ENCODE assay signal across 15 cellular contexts in the genomic region with DNA sequence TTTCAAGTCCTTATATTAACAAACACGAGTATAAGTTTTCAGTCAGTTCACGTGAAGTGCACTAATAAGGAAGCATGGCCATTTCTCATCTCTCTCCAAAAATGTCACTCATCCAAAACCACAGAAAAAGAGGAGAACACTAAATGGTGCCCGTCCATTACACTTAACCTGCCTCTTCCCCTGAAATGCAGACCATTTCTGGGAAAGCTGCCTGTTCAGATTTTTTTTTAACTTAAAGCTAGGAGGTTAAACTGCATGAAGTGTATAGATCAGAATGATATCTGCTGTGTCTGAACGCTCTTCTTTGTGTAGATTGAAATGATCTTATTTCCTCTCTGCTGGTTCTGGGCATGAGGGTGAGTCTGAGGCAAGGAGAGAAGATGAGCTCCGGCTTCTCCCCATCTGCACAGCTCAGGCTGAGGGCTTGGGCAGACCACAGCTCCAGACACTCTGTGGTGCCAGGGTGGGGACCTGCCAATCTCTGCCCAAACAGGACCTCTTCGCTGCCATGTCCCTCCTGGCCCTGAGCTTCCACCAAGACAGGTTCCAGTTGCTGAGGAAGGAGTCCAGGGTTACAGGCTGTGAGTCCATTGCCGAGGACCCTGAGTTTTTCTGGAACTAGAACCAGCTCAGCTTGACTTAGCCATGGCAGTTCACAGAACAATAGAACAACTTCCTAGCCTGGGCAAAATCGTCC.
DNase-seq lines count a peak whose midpoint lies in the region; ATAC-seq, FAIRE-seq and TF ChIP-seq lines count a peak whose summit lies in the region.
"Had no signal": no experiment of that assay in that cellular context is flagged by ENCODE, and none has a peak within 500 bp of the region (broad histone marks: within the 10 kb centered on the region; RNA-seq: fewer than 3 reads in every experiment).

No MANE protein-coding gene starts in this region.

- no TSS peak for BruUV-seq in HepG2 (replicated peaks; lab: Mats Ljungman, UMichigan)

- CTCF ChIA-PET in HepG2 (lab: Yijun Ruan, JAX; ENCODE audit: low intra/inter-chr PET ratio, low total read pairs): no interaction called here
- CTCF ChIA-PET in activated naive CD4-positive, alpha-beta T cell treated with anti-CD3 and anti-CD28 coated beads for 36 hours (lab: Charles Lee): interaction anchor here (0.7 kb wide), 1 partner anchor 801 kb away, joined by 3 read pairs; no protein-coding TSS in a partner anchor

- H3K27ac Mint-ChIP-seq in activated naive CD4-positive, alpha-beta T cell treated with anti-CD3 and anti-CD28 coated beads for 36 hours: no peak overlapping the region
- H3K27ac Mint-ChIP-seq: stimulated activated naive CD8-positive, alpha-beta T cell treated with anti-CD3 and anti-CD28 coated beads, Interleukin-15, Interleukin-2, amounts not matched to agents 100 ng/mL and 50 ng/mL, for 24 hours had no signal

- peaks cover 18% of the 10 kb centered on the region for H3K4me1 Mint-ChIP-seq in activated naive CD4-positive, alpha-beta T cell treated with anti-CD3 and anti-CD28 coated beads for 36 hours (ENCODE audit: low read depth)

- H2AFZ ChIP-seq in HepG2 (ENCODE audit: low read length) (no peak overlapping the region), osteoblast (ENCODE audit: low read length) (no peak overlapping the region)
- H2AFZ ChIP-seq: neural progenitor cell had no signal

- no peak overlapping the region for H3K27ac ChIP-seq in HepG2 (ENCODE audit: extremely low read length, insufficient read depth, low read length)
- H3K27ac ChIP-seq in right lobe of liver: peak overlapping the region in 1 of 3 donors; percentile 37
- peak overlapping the region; percentile 17 for H3K27ac ChIP-seq in duodenal mucosa (ENCODE audit: low read depth, low read length)
- no peak overlapping the region for H3K27ac ChIP-seq in osteoblast (ENCODE audit: low read depth, low read length)
- H3K27ac ChIP-seq: neural progenitor cell had no signal

- in situ Hi-C loops in HepG2 (cut with HindIII; ENCODE audit: extremely low pct_ligation_motif_present, low pct_unique_long_range_greater_than_20kb): no loop called here

- H3K36me3 Mint-ChIP-seq in activated naive CD4-positive, alpha-beta T cell treated with anti-CD3 and anti-CD28 coated beads for 36 hours (ENCODE audit: low read depth): no peaks in the 10 kb centered on the region
- H3K36me3 Mint-ChIP-seq: neural progenitor cell had no signal

- 85% methylated on average over 8 of the region's 8 CpGs for WGBS in HepG2 (ENCODE audit: low lambda C conversion rate)
- 37% methylated on average over 5 of the region's 8 CpGs for WGBS in right lobe of liver (ENCODE audit: insufficient coverage, low coverage, low lambda C conversion rate, missing lambda C conversion rate)

- no peak for FAIRE-seq in HepG2 (lab: Jason Lieb, UNC)
- FAIRE-seq: G401.6, islet of Langerhans had no signal

- no peak overlapping the region for H3K9ac ChIP-seq in HepG2 (ENCODE audit: insufficient read depth, low read depth, low read length)
- no peak overlapping the region for H3K9ac ChIP-seq in duodenal mucosa (ENCODE audit: low read depth in 1 of 2, low read length in 2 of 2)
- H3K9ac ChIP-seq: neural progenitor cell had no signal

- TF ChIP-seq RAD21 in HepG2 (CRISPR knock-in tag; IDR thresholded peaks at IDR 0.05): no peak

- H3K27me3 ChIP-seq in HepG2 (ENCODE audit: control insufficient read depth in 1 of 2, insufficient read depth in 2 of 2, low read length in 2 of 2) (no peaks in the 10 kb centered on the region), right lobe of liver (no peaks in the 10 kb centered on the region), duodenal mucosa (ENCODE audit: control insufficient read depth in 1 of 2, insufficient read depth in 2 of 2, low read length in 2 of 2) (no peaks in the 10 kb centered on the region), osteoblast (ENCODE audit: insufficient read depth, low read length) (no peaks in the 10 kb centered on the region)
- H3K27me3 ChIP-seq: body of pancreas, neural progenitor cell had no signal

- no peaks in the 10 kb centered on the region for H3K27me3 Mint-ChIP-seq in activated naive CD4-positive, alpha-beta T cell treated with anti-CD3 and anti-CD28 coated beads for 36 hours (ENCODE audit: low read depth)
- H3K27me3 Mint-ChIP-seq: stimulated activated naive CD8-positive, alpha-beta T cell treated with anti-CD3 and anti-CD28 coated beads, Interleukin-15, Interleukin-2, amounts not matched to agents 100 ng/mL and 50 ng/mL, for 24 hours had no signal

- no peak overlapping the region for H3K4me3 ChIP-seq in HepG2 (replicated peaks in 1 of 3; ENCODE audit: insufficient read depth in 1 of 3, low read depth in 2 of 3, low read length in 3 of 3)
- H3K4me3 ChIP-seq in right lobe of liver: no peak overlapping the region
- no peak overlapping the region for H3K4me3 ChIP-seq in duodenal mucosa (ENCODE audit: low read depth in 1 of 2, low read length in 2 of 2)
- H3K4me3 ChIP-seq in osteoblast (ENCODE audit: insufficient read depth, low read length): no peak overlapping the region
- H3K4me3 ChIP-seq: body of pancreas, neural progenitor cell had no signal

- DNase-seq in HepG2 (ENCODE audit: low spot score) (no peak), right lobe of liver (no peak), osteoblast (ENCODE audit: insufficient read length, low spot score, missing footprints) (peak; percentile 36), COLO829 (ENCODE audit: low spot score) (no peak), NCI-H146 (lab: John Stamatoyannopoulos, UW) (no peak)
- DNase-seq in activated naive CD4-positive, alpha-beta T cell treated with anti-CD3 and anti-CD28 coated beads for 36 hours: no peak
- DNase-seq: erythroblast; stimulated activated CD4-positive, alpha-beta T cell treated with anti-CD3 and anti-CD28 coated beads, Interleukin-2, amount 100 ng/mL, for 48 hours had no signal

- intact Hi-C loops in HepG2 (cut with micrococcal nuclease; ENCODE audit: unreplicated experiment): no loop called here
- intact Hi-C loops in right lobe of liver (cut with DNase I): no loop called here
- intact Hi-C loops in activated naive CD4-positive, alpha-beta T cell treated with anti-CD3 and anti-CD28 coated beads for 36 hours (cut with micrococcal nuclease): no loop called here

- no peak overlapping the region for H3K4me3 Mint-ChIP-seq in activated naive CD4-positive, alpha-beta T cell treated with anti-CD3 and anti-CD28 coated beads for 36 hours
- H3K4me3 Mint-ChIP-seq: neural progenitor cell; stimulated activated naive CD8-positive, alpha-beta T cell treated with anti-CD3 and anti-CD28 coated beads, Interleukin-15, Interleukin-2, amounts not matched to agents 100 ng/mL and 50 ng/mL, for 24 hours had no signal

- POLR2A ChIA-PET in HepG2 (lab: Yijun Ruan, JAX): interaction anchor here (1.9 kb wide), 1 partner anchor 163 kb away, joined by 4 read pairs; a partner anchor contains a TSS

- no peak overlapping the region for H3K4me2 ChIP-seq in HepG2 (ENCODE audit: low read depth, low read length)
- peak overlapping the region; percentile 65 for H3K4me2 ChIP-seq in osteoblast (ENCODE audit: insufficient read depth, low read length)
- H3K4me2 ChIP-seq: neural progenitor cell had no signal

- TF ChIP-seq POLR2A in HepG2 (IDR thresholded peaks at IDR 0.05; ENCODE audit: insufficient read depth in 1 of 2, low read depth in 2 of 2, low read length in 2 of 2): no peak
- TF ChIP-seq POLR2A in right lobe of liver (IDR thresholded peaks at IDR 0.05): no peak

- peaks cover 7 to 27% of the 10 kb centered on the region in 2 experiments; a peak in 4 of 5 replicates for H3K36me3 ChIP-seq in HepG2 (replicated peaks in 1 of 2; ENCODE audit: control insufficient read depth in 1 of 2, insufficient read depth in 2 of 2, low read length in 2 of 2)
- peaks cover 0 to 15% (median 1%) of the 10 kb centered on the region in 4 donors for H3K36me3 ChIP-seq in right lobe of liver
- peaks cover 9 to 31% of the 10 kb centered on the region in 2 donors for H3K36me3 ChIP-seq in duodenal mucosa (ENCODE audit: control insufficient read depth in 1 of 2, insufficient read depth in 2 of 2, low read length in 2 of 2)
- H3K36me3 ChIP-seq in osteoblast (ENCODE audit: insufficient read depth, low read length): peaks cover 5% of the 10 kb centered on the region
- H3K36me3 ChIP-seq: neural progenitor cell had no signal

- H3K9me3 Mint-ChIP-seq in activated naive CD4-positive, alpha-beta T cell treated with anti-CD3 and anti-CD28 coated beads for 36 hours: no peaks in the 10 kb centered on the region
- H3K9me3 Mint-ChIP-seq: neural progenitor cell; stimulated activated naive CD8-positive, alpha-beta T cell treated with anti-CD3 and anti-CD28 coated beads, Interleukin-15, Interleukin-2, amounts not matched to agents 100 ng/mL and 50 ng/mL, for 24 hours had no signal

- ATAC-seq in HepG2 (no peak), right lobe of liver (no peak), GM18870 (IDR thresholded peaks at IDR 0.05; ENCODE audit: unreplicated experiment) (no peak)
- ATAC-seq: body of pancreas had no signal

- H4K20me1 ChIP-seq in HepG2 (ENCODE audit: insufficient read depth, low read length) (no peaks in the 10 kb centered on the region), osteoblast (ENCODE audit: insufficient read depth, low read length) (no peaks in the 10 kb centered on the region)

- no peaks in the 10 kb centered on the region for H3K9me3 ChIP-seq in HepG2 (ENCODE audit: low read length)
- H3K9me3 ChIP-seq in right lobe of liver: no peaks in the 10 kb centered on the region
- no peaks in the 10 kb centered on the region for H3K9me3 ChIP-seq in duodenal mucosa (ENCODE audit: control insufficient read depth in 1 of 2, low read length in 2 of 2)
- no peaks in the 10 kb centered on the region for H3K9me3 ChIP-seq in osteoblast (ENCODE audit: low read depth, low read length)
- H3K9me3 ChIP-seq: body of pancreas had no signal

- no peak for TF ChIP-seq EP300 in HepG2 (IDR thresholded peaks at IDR 0.05; ENCODE audit: low read depth in 2 of 2, low read length in 2 of 2)
- TF ChIP-seq EP300 in HepG2 (CRISPR knock-in tag; IDR thresholded peaks at IDR 0.05; ENCODE audit: borderline replicate concordance): no peak

- H3K4me1 ChIP-seq in HepG2 (ENCODE audit: insufficient read depth, low read length) (peaks cover 13% of the 10 kb centered on the region), right lobe of liver (peaks cover 0 to 13% (median 2%) of the 10 kb centered on the region in 4 donors), duodenal mucosa (ENCODE audit: control insufficient read depth in 1 of 2, insufficient read depth in 2 of 2, low read length in 2 of 2) (peaks cover 51 to 53% of the 10 kb centered on the region in 2 donors), osteoblast (ENCODE audit: insufficient read depth, low read length) (peaks cover 48% of the 10 kb centered on the region)

- TF ChIP-seq CTCF in HepG2 (CRISPR knock-in tag; IDR thresholded peaks at IDR 0.05): no peak
- TF ChIP-seq CTCF in right lobe of liver (IDR thresholded peaks at IDR 0.05): no peak
- TF ChIP-seq CTCF in osteoblast (IDR thresholded peaks at IDR 0.05; ENCODE audit: extremely low read depth, low read depth, low read length): no peak

- H3K79me2 ChIP-seq in HepG2 (ENCODE audit: insufficient read depth, low read length) (no peaks in the 10 kb centered on the region), osteoblast (ENCODE audit: insufficient read depth, low read length) (no peaks in the 10 kb centered on the region)

TF ChIP-seq in HepG2, 621 proteins besides CTCF, POLR2A, EP300 and RAD21 (continues in another document):
- TF ChIP-seq ZIK1 (CRISPR knock-in tag; IDR thresholded peaks at IDR 0.05; ENCODE audit: borderline replicate concordance, low read depth): no peak
- 0 out of 2 replicates have a peak, but pooled peaks have one; percentile 16 for TF ChIP-seq KDM5B (CRISPR knock-in tag; IDR thresholded peaks at IDR 0.05; ENCODE audit: borderline replicate concordance)
